ENCODE assay signal across 7 cellular contexts in genomic region chr17:63476857-63477470, GRCh38. TPM values are rescaled to one million over a fixed set of nuclear protein-coding genes. Genes with fewer than 3 reads are reported as not detected.
A peak's percentile ranks its signal among the peaks of the same experiment; 100 is the strongest.
DNase-seq lines count a peak whose midpoint lies in the region; ATAC-seq lines count a peak whose summit lies in the region.

TSS of gene ACE (plus strand) at chr17:63477061. CDS start at chr17:63477095, 34 bp downstream.

- no peaks in the 10 kb centered on the region for H3K9me3 ChIP-seq in MG63

- H3K27ac Mint-ChIP-seq in stimulated activated naive CD8-positive, alpha-beta T cell treated with anti-CD3 and anti-CD28 coated beads, Interleukin-15, amount 100 ng/mL, for 72 hours = no peak within 1 kb of the TSS

- peak within 1 kb of the TSS; percentile 89 to 92 for H3K4me3 Mint-ChIP-seq in stimulated activated naive CD8-positive, alpha-beta T cell treated with anti-CD3 and anti-CD28 coated beads, Interleukin-15, amount 100 ng/mL, for 72 hours

- H3K9me3 Mint-ChIP-seq in stimulated activated naive CD8-positive, alpha-beta T cell treated with anti-CD3 and anti-CD28 coated beads, Interleukin-15, amount 100 ng/mL, for 72 hours = no peaks in the 10 kb centered on the region

- no peaks in the 10 kb centered on the region for H3K36me3 ChIP-seq in MG63

- H3K27me3 Mint-ChIP-seq in stimulated activated naive CD8-positive, alpha-beta T cell treated with anti-CD3 and anti-CD28 coated beads, Interleukin-15, amount 100 ng/mL, for 72 hours = peaks cover 74% of the 10 kb centered on the region

- H3K27me3 ChIP-seq in MG63 = peaks cover 6% of the 10 kb centered on the region; the same call in 1 of the 2 replicates

- ATAC-seq in GM18511 (IDR thresholded peaks at IDR 0.05; ENCODE audit: unreplicated experiment) (peak; percentile 54), GM18867 (IDR thresholded peaks at IDR 0.05; ENCODE audit: unreplicated experiment) (no peak)
- peak; percentile 68 for ATAC-seq in stimulated activated naive CD8-positive, alpha-beta T cell treated with anti-CD3 and anti-CD28 coated beads, Interleukin-15, amount 100 ng/mL, for 72 hours

- peak within 1 kb of the TSS; percentile 34 for H3K4me3 ChIP-seq in MG63

- H3K4me1 Mint-ChIP-seq in stimulated activated naive CD8-positive, alpha-beta T cell treated with anti-CD3 and anti-CD28 coated beads, Interleukin-15, amount 100 ng/mL, for 72 hours = peaks cover 17% of the 10 kb centered on the region

- DNase-seq in MG63 (peak; percentile 41), UCSD-AML1 (lab: John Stamatoyannopoulos, UW; ENCODE audit: unreplicated experiment) (peak; percentile 75), dermis microvascular lymphatic vessel endothelial cell (ENCODE audit: low read depth in 2 of 2) (peak in 1 of 2 donors; percentile 55), lung microvascular endothelial cell (ENCODE audit: low read depth in 2 of 2) (peak; percentile 30 to 66)
- DNase-seq in stimulated activated naive CD8-positive, alpha-beta T cell treated with anti-CD3 and anti-CD28 coated beads, Interleukin-15, amount 100 ng/mL, for 72 hours = peak; percentile 41 to 46

RNA-seq across cellular contexts. Expression of gene ACE, which starts in this region (rescaled TPM):
- 0.40 TPM in 1 of 2 replicates, not detected in the other for total RNA-seq in MG63 (2014; rRNA removed; shearing (Covaris generic); ENCODE audit: low replicate concordance)
- total RNA-seq in dermis microvascular lymphatic vessel endothelial cell = 25.7 and 51.3 TPM in 2 replicates
- total RNA-seq in lung microvascular endothelial cell = 21.4 and 80.6 TPM in 2 replicates

Comparison
In these comparisons a context has a peak if more than half of its experiments do, and no peak if none do; other contexts are left out.
1. RNA of gene ACE (total RNA-seq): 25.7 to 51.3 TPM in dermis microvascular lymphatic vessel endothelial cell and 21.4 to 80.6 TPM in lung microvascular endothelial cell; 0.40 TPM in MG63; every median in the first group is over 10 times any median in the second.
2. Peak in DNase-seq and H3K4me3 ChIP-seq in MG63; RNA of the gene not detected or under 1 TPM.